ENCODE assay signal across 9 cellular contexts in genomic region chrX:69238153-69238959, GRCh38.
DNase-seq lines count a peak whose midpoint lies in the region; ATAC-seq lines count a peak whose summit lies in the region.
"Had no signal": no experiment of that assay in that cellular context is flagged by ENCODE, and none has a peak within 500 bp of the region (broad histone marks: within the 10 kb centered on the region; RNA-seq: fewer than 3 reads in every experiment).

No MANE protein-coding gene starts in this region.

- ATAC-seq in GM21367 (IDR thresholded peaks at IDR 0.05; ENCODE audit: unreplicated experiment), result no peak
- no peak for ATAC-seq in HG03565 (IDR thresholded peaks at IDR 0.05; ENCODE audit: unreplicated experiment)

- peak; percentile 82 for DNase-seq in Ammon's horn (ENCODE audit: low spot score)
- peak; percentile 56 for DNase-seq in NCI-H2029 (lab: John Stamatoyannopoulos, UW)
- peak; percentile 77 for DNase-seq in cerebellum (ENCODE audit: low spot score)
- DNase-seq in middle frontal gyrus (ENCODE audit: extremely low spot score, low spot score), result peak; percentile 4
- no peak for DNase-seq in SKM-1 (lab: John Stamatoyannopoulos, UW; ENCODE audit: unreplicated experiment)
- DNase-seq in stimulated activated naive CD4-positive, alpha-beta T cell (lab: John Stamatoyannopoulos, UW), result no peak
- DNase-seq: tibial artery had no signal

Comparison
In these comparisons a context has a peak if more than half of its experiments do, and no peak if none do; other contexts are left out.
1. DNase-seq: peak in Ammon's horn (single experiment), NCI-H2029 (single experiment), cerebellum (single experiment) and middle frontal gyrus (single experiment); none in SKM-1 (single experiment) and stimulated activated naive CD4-positive, alpha-beta T cell (0 of 6).